ENCODE assay signal across 17 cellular contexts in the genomic region with DNA sequence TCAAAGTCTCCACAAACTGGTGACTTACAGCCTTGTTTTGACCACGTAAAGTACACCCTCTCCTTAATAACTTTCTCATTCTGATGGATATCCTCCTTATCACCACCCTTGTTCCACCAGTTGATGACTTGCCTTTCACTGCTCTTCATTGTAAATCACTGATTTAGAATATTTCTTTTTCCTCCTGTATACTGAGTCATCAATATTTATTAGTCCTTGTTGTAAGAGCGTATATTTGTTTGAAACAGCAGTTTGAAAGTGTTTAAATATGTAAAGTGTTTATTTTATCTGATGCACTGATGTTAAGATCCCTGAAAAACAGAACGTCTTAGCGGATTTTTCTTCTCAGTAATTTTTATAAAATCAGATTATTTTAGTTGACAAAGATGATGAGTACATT. TPM values are rescaled to one million over a fixed set of nuclear protein-coding genes. Genes with fewer than 3 reads are reported as not detected.
"Had no signal": no experiment of that assay in that cellular context is flagged by ENCODE, and none has a peak within 500 bp of the region (broad histone marks: within the 10 kb centered on the region; RNA-seq: fewer than 3 reads in every experiment).

No MANE protein-coding gene starts in this region.

- H3K4me3 ChIP-seq: tibial nerve, uterus had no signal

- H3K36me3 ChIP-seq: uterus had no signal

- H3K27me3 Mint-ChIP-seq: activated CD4-positive, alpha-beta memory T cell treated with anti-CD3 and anti-CD28 coated beads, Interleukin-2, amount 10 ng/mL, durations not matched to agents 7 days and 5 days; activated CD4-positive, alpha-beta T cell treated with anti-CD3 and anti-CD28 coated beads for 36 hours; activated naive CD4-positive, alpha-beta T cell treated with anti-CD3 and anti-CD28 coated beads, Interleukin-2, amount 10 ng/mL, durations not matched to agents 7 days and 5 days; activated naive CD8-positive, alpha-beta T cell treated with anti-CD3 and anti-CD28 coated beads, Interleukin-2, amount 50 U/mL, for 24 hours; activated T-cell treated with anti-CD3 and anti-CD28 coated beads, Interleukin-2, amount 50 U/mL, for 24 hours; stimulated activated naive CD8-positive, alpha-beta T cell treated with anti-CD3 and anti-CD28 coated beads, Interleukin-15, Interleukin-2, amounts not matched to agents 100 ng/mL and 50 ng/mL, for 24 hours had no signal

- H3K4me3 Mint-ChIP-seq: activated CD4-positive, alpha-beta memory T cell treated with anti-CD3 and anti-CD28 coated beads, Interleukin-2, amount 10 ng/mL, durations not matched to agents 7 days and 5 days; activated CD4-positive, alpha-beta T cell treated with anti-CD3 and anti-CD28 coated beads for 36 hours; activated naive CD4-positive, alpha-beta T cell treated with anti-CD3 and anti-CD28 coated beads, Interleukin-2, amount 10 ng/mL, durations not matched to agents 7 days and 5 days; activated naive CD8-positive, alpha-beta T cell treated with anti-CD3 and anti-CD28 coated beads, Interleukin-2, amount 50 U/mL, for 24 hours; activated T-cell treated with anti-CD3 and anti-CD28 coated beads, Interleukin-2, amount 50 U/mL, for 24 hours; stimulated activated naive CD8-positive, alpha-beta T cell treated with anti-CD3 and anti-CD28 coated beads, Interleukin-15, Interleukin-2, amounts not matched to agents 100 ng/mL and 50 ng/mL, for 24 hours had no signal

- FAIRE-seq: bronchial epithelial cell had no signal

- H3K4me1 Mint-ChIP-seq: nephron had no signal

- H3K9me3 ChIP-seq: tibial nerve, uterus had no signal

- H3K27ac Mint-ChIP-seq: activated CD4-positive, alpha-beta memory T cell treated with anti-CD3 and anti-CD28 coated beads, Interleukin-2, amount 10 ng/mL, durations not matched to agents 7 days and 5 days; activated CD4-positive, alpha-beta T cell treated with anti-CD3 and anti-CD28 coated beads for 36 hours; activated naive CD4-positive, alpha-beta T cell treated with anti-CD3 and anti-CD28 coated beads, Interleukin-2, amount 10 ng/mL, durations not matched to agents 7 days and 5 days; activated naive CD8-positive, alpha-beta T cell treated with anti-CD3 and anti-CD28 coated beads, Interleukin-2, amount 50 U/mL, for 24 hours; activated T-cell treated with anti-CD3 and anti-CD28 coated beads, Interleukin-2, amount 50 U/mL, for 24 hours; stimulated activated naive CD8-positive, alpha-beta T cell treated with anti-CD3 and anti-CD28 coated beads, Interleukin-15, Interleukin-2, amounts not matched to agents 100 ng/mL and 50 ng/mL, for 24 hours had no signal

- DNase-seq: activated CD4-positive, alpha-beta memory T cell treated with anti-CD3 and anti-CD28 coated beads, Interleukin-2, amount 10 ng/mL, durations not matched to agents 7 days and 5 days; activated CD4-positive, alpha-beta T cell treated with anti-CD3 and anti-CD28 coated beads for 36 hours; activated naive CD4-positive, alpha-beta T cell treated with anti-CD3 and anti-CD28 coated beads, Interleukin-2, amount 10 ng/mL, durations not matched to agents 7 days and 5 days; activated naive CD8-positive, alpha-beta T cell treated with anti-CD3 and anti-CD28 coated beads, Interleukin-2, amount 50 U/mL, for 24 hours; activated T-cell treated with anti-CD3 and anti-CD28 coated beads, Interleukin-2, amount 50 U/mL, for 24 hours; cerebellar nuclear complex; effector CD4-positive, alpha-beta T cell; mesendoderm; nucleus accumbens; posterior cingulate gyrus; stimulated activated CD4-positive, alpha-beta T cell treated with anti-CD3 and anti-CD28 coated beads, Interleukin-2, amount 100 ng/mL, for 24 hours; T-helper 2 cell; uterus had no signal

- H3K27ac ChIP-seq: tibial nerve, uterus had no signal

- H3K4me1 ChIP-seq: uterus had no signal

- H3K9me3 Mint-ChIP-seq: activated CD4-positive, alpha-beta memory T cell treated with anti-CD3 and anti-CD28 coated beads, Interleukin-2, amount 10 ng/mL, durations not matched to agents 7 days and 5 days; activated naive CD4-positive, alpha-beta T cell treated with anti-CD3 and anti-CD28 coated beads, Interleukin-2, amount 10 ng/mL, durations not matched to agents 7 days and 5 days; activated naive CD8-positive, alpha-beta T cell treated with anti-CD3 and anti-CD28 coated beads, Interleukin-2, amount 50 U/mL, for 24 hours; activated T-cell treated with anti-CD3 and anti-CD28 coated beads, Interleukin-2, amount 50 U/mL, for 24 hours; nephron; stimulated activated naive CD8-positive, alpha-beta T cell treated with anti-CD3 and anti-CD28 coated beads, Interleukin-15, Interleukin-2, amounts not matched to agents 100 ng/mL and 50 ng/mL, for 24 hours had no signal

- H3K27me3 ChIP-seq: tibial nerve, uterus had no signal

- ATAC-seq: activated CD4-positive, alpha-beta T cell treated with anti-CD3 and anti-CD28 coated beads for 36 hours; activated naive CD8-positive, alpha-beta T cell treated with anti-CD3 and anti-CD28 coated beads, Interleukin-2, amount 50 U/mL, for 24 hours had no signal

RNA-seq across cellular contexts. Expression of gene DYSF, which starts 34.2 kb away (rescaled TPM):
- total RNA-seq: activated CD4-positive, alpha-beta memory T cell treated with anti-CD3 and anti-CD28 coated beads, Interleukin-2, amount 10 ng/mL, durations not matched to agents 7 days and 5 days had no signal
